In the genomic region with DNA sequence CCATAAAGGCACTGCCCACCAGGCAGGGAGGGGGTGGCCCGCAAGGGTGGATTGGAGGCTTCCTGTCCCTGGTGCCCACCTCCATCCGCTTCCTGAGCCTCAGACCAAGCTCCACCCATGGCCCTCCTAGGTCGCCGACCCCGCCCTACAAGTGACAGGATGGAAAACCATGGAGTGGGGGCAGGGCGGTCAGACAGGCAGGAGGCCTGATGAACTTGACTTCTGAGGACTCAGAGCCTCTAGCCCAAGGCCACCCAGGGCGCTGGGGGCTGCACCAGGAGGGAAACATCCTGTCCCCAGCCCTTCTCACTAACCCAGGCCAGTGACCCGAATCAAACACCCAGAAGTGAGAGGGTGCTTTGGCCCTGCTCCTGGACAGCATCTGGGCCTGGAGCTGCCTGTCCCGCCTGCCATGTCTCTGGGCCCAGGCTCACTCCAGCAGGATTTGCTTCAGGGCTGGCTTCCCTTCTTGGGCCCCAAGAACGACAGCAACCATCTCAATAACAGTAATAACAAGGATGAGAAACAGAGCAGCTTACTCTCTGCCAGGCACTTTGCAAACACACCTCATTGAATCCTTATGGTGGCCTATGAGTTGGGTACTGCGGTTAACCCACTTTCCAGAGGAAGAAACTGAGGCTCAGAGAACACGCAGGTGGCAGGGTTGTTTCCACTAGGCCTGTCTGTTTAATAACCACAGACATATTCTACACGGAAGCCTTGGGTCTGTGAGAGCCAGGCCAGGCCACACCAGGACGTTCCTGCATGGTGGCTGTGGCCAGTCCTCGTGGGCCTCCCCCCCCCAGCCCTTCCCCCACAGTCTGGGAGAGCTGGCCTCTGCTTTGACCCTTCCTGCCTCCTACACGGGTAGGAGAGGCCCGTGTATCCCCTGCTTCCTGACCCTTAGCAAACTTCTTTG, we compare ENCODE assay signal across 1 cellular context.
A peak's percentile ranks its signal among the peaks of the same experiment; 100 is the strongest.
TF ChIP-seq lines count a peak whose summit lies in the region.

No MANE protein-coding gene starts in this region.

TF ChIP-seq in K562, 482 proteins besides CTCF, POLR2A, EP300 and RAD21 (continued from another document and continues in another):
- TF ChIP-seq, protein P1, sequence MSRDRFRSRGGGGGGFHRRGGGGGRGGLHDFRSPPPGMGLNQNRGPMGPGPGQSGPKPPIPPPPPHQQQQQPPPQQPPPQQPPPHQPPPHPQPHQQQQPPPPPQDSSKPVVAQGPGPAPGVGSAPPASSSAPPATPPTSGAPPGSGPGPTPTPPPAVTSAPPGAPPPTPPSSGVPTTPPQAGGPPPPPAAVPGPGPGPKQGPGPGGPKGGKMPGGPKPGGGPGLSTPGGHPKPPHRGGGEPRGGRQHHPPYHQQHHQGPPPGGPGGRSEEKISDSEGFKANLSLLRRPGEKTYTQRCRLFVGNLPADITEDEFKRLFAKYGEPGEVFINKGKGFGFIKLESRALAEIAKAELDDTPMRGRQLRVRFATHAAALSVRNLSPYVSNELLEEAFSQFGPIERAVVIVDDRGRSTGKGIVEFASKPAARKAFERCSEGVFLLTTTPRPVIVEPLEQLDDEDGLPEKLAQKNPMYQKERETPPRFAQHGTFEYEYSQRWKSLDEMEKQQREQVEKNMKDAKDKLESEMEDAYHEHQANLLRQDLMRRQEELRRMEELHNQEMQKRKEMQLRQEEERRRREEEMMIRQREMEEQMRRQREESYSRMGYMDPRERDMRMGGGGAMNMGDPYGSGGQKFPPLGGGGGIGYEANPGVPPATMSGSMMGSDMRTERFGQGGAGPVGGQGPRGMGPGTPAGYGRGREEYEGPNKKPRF (IDR thresholded peaks at IDR 0.05; ENCODE audit: low read depth, low read length), result no peak
- TF ChIP-seq LCOR (CRISPR knock-in tag; IDR thresholded peaks at IDR 0.05), result no peak
- TF ChIP-seq RBM15 (IDR thresholded peaks at IDR 0.05; ENCODE audit: insufficient read depth, low read length), result no peak
- TF ChIP-seq SRSF1 (IDR thresholded peaks at IDR 0.05; ENCODE audit: low read depth, low read length), result no peak
- TF ChIP-seq TCF7L2 (IDR thresholded peaks at IDR 0.05; ENCODE audit: low read depth, low read length), result no peak
- TF ChIP-seq, protein P2, sequence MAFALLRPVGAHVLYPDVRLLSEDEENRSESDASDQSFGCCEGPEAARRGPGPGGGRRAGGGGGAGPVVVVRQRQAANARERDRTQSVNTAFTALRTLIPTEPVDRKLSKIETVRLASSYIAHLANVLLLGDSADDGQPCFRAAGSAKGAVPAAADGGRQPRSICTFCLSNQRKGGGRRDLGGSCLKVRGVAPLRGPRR (CRISPR knock-in tag; IDR thresholded peaks at IDR 0.05), result no peak
- no peak for TF ChIP-seq EGR1 (conservative IDR thresholded peaks at IDR 0.05)
- no peak for TF ChIP-seq MAFK (IDR thresholded peaks at IDR 0.05; ENCODE audit: low read length)
- no peak for TF ChIP-seq ZNF445 (CRISPR knock-in tag; IDR thresholded peaks at IDR 0.05; ENCODE audit: low read depth)
- no peak for TF ChIP-seq ZNF589 (CRISPR knock-in tag; IDR thresholded peaks at IDR 0.05; ENCODE audit: low read depth)
- no peak for TF ChIP-seq ZNF584 (CRISPR knock-in tag; IDR thresholded peaks at IDR 0.05; ENCODE audit: low read depth)
- TF ChIP-seq, protein P3, sequence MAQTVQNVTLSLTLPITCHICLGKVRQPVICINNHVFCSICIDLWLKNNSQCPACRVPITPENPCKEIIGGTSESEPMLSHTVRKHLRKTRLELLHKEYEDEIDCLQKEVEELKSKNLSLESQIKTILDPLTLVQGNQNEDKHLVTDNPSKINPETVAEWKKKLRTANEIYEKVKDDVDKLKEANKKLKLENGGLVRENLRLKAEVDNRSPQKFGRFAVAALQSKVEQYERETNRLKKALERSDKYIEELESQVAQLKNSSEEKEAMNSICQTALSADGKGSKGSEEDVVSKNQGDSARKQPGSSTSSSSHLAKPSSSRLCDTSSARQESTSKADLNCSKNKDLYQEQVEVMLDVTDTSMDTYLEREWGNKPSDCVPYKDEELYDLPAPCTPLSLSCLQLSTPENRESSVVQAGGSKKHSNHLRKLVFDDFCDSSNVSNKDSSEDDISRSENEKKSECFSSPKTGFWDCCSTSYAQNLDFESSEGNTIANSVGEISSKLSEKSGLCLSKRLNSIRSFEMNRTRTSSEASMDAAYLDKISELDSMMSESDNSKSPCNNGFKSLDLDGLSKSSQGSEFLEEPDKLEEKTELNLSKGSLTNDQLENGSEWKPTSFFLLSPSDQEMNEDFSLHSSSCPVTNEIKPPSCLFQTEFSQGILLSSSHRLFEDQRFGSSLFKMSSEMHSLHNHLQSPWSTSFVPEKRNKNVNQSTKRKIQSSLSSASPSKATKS (CRISPR knock-in tag; IDR thresholded peaks at IDR 0.05), result no peak
- TF ChIP-seq, protein P4, sequence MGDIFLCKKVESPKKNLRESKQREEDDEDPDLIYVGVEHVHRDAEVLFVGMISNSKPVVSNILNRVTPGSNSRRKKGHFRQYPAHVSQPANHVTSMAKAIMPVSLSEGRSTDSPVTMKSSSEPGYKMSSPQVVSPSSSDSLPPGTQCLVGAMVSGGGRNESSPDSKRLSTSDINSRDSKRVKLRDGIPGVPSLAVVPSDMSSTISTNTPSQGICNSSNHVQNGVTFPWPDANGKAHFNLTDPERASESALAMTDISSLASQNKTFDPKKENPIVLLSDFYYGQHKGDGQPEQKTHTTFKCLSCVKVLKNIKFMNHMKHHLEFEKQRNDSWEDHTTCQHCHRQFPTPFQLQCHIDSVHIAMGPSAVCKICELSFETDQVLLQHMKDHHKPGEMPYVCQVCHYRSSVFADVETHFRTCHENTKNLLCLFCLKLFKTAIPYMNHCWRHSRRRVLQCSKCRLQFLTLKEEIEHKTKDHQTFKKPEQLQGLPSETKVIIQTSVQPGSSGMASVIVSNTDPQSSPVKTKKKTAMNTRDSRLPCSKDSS (IDR thresholded peaks at IDR 0.05; ENCODE audit: low read depth, partially characterized antibody), result no peak
- peak; percentile 61; the same call in 1 of the 2 replicates for TF ChIP-seq FOXP1 (CRISPR knock-in tag; IDR thresholded peaks at IDR 0.05)
- no peak for TF ChIP-seq GATAD2A (IDR thresholded peaks at IDR 0.05)
- no peak for TF ChIP-seq PRMT5 (CRISPR knock-in tag; IDR thresholded peaks at IDR 0.05)
- TF ChIP-seq CREBBP (IDR thresholded peaks at IDR 0.05; ENCODE audit: low read depth, low read length), result no peak
- no peak for TF ChIP-seq PPARD (CRISPR knock-in tag; IDR thresholded peaks at IDR 0.05)
- no peak for TF ChIP-seq ZNF707 (CRISPR knock-in tag; conservative IDR thresholded peaks at IDR 0.05)
- no peak for TF ChIP-seq HOXB6 (CRISPR knock-in tag; IDR thresholded peaks at IDR 0.05; ENCODE audit: borderline replicate concordance)
- TF ChIP-seq KDM2B (CRISPR knock-in tag; IDR thresholded peaks at IDR 0.05), result no peak
- no peak for TF ChIP-seq SMARCC2 (IDR thresholded peaks at IDR 0.05; ENCODE audit: low read depth)
- TF ChIP-seq CCNT2 (IDR thresholded peaks at IDR 0.05; ENCODE audit: borderline replicate concordance, extremely low read depth, insufficient read length, low read depth, low read length), result peak; percentile 35
- no peak for TF ChIP-seq SAFB2 (IDR thresholded peaks at IDR 0.05; ENCODE audit: borderline replicate concordance, low read depth, low read length, severe bottlenecking)
- TF ChIP-seq, protein P5, sequence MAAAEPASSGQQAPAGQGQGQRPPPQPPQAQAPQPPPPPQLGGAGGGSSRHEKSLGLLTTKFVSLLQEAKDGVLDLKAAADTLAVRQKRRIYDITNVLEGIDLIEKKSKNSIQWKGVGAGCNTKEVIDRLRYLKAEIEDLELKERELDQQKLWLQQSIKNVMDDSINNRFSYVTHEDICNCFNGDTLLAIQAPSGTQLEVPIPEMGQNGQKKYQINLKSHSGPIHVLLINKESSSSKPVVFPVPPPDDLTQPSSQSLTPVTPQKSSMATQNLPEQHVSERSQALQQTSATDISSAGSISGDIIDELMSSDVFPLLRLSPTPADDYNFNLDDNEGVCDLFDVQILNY (CRISPR knock-in tag; IDR thresholded peaks at IDR 0.05), result no peak
- TF ChIP-seq, protein P6, sequence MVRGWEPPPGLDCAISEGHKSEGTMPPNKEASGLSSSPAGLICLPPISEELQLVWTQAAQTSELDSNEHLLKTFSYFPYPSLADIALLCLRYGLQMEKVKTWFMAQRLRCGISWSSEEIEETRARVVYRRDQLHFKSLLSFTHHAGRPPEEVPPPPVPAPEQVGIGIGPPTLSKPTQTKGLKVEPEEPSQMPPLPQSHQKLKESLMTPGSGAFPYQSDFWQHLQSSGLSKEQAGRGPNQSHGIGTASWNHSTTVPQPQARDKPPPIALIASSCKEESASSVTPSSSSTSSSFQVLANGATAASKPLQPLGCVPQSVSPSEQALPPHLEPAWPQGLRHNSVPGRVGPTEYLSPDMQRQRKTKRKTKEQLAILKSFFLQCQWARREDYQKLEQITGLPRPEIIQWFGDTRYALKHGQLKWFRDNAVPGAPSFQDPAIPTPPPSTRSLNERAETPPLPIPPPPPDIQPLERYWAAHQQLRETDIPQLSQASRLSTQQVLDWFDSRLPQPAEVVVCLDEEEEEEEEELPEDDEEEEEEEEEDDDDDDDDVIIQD (CRISPR knock-in tag; IDR thresholded peaks at IDR 0.05), result no peak
- TF ChIP-seq, protein P7, sequence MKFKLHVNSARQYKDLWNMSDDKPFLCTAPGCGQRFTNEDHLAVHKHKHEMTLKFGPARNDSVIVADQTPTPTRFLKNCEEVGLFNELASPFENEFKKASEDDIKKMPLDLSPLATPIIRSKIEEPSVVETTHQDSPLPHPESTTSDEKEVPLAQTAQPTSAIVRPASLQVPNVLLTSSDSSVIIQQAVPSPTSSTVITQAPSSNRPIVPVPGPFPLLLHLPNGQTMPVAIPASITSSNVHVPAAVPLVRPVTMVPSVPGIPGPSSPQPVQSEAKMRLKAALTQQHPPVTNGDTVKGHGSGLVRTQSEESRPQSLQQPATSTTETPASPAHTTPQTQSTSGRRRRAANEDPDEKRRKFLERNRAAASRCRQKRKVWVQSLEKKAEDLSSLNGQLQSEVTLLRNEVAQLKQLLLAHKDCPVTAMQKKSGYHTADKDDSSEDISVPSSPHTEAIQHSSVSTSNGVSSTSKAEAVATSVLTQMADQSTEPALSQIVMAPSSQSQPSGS (CRISPR knock-in tag; IDR thresholded peaks at IDR 0.05), result no peak
- no peak for TF ChIP-seq NFE2 (IDR thresholded peaks at IDR 0.05; ENCODE audit: low read depth)
- TF ChIP-seq PTRF (tag; IDR thresholded peaks at IDR 0.05), result no peak
- TF ChIP-seq ZNF146 (CRISPR knock-in tag; IDR thresholded peaks at IDR 0.05; ENCODE audit: unreplicated experiment), result no peak
- TF ChIP-seq KDM5B (IDR thresholded peaks at IDR 0.05; ENCODE audit: insufficient replicate concordance, low read depth, low read length), result no peak
- TF ChIP-seq, protein P8, sequence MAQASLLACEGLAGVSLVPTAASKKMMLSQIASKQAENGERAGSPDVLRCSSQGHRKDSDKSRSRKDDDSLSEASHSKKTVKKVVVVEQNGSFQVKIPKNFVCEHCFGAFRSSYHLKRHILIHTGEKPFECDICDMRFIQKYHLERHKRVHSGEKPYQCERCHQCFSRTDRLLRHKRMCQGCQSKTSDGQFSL (CRISPR knock-in tag; IDR thresholded peaks at IDR 0.05), result peak; percentile 94
- TF ChIP-seq, protein P8 (tag; IDR thresholded peaks at IDR 0.05), result peak in 1 of 2 experiments; percentile 77; a peak in 2 of 4 replicates
- TF ChIP-seq, protein P9, sequence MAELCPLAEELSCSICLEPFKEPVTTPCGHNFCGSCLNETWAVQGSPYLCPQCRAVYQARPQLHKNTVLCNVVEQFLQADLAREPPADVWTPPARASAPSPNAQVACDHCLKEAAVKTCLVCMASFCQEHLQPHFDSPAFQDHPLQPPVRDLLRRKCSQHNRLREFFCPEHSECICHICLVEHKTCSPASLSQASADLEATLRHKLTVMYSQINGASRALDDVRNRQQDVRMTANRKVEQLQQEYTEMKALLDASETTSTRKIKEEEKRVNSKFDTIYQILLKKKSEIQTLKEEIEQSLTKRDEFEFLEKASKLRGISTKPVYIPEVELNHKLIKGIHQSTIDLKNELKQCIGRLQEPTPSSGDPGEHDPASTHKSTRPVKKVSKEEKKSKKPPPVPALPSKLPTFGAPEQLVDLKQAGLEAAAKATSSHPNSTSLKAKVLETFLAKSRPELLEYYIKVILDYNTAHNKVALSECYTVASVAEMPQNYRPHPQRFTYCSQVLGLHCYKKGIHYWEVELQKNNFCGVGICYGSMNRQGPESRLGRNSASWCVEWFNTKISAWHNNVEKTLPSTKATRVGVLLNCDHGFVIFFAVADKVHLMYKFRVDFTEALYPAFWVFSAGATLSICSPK (IDR thresholded peaks at IDR 0.05; ENCODE audit: borderline replicate concordance), result no peak
- TF ChIP-seq SIN3B (IDR thresholded peaks at IDR 0.05; ENCODE audit: low read depth), result no peak
- TF ChIP-seq SAFB (IDR thresholded peaks at IDR 0.05; ENCODE audit: borderline replicate concordance, low read depth, low read length), result no peak
- TF ChIP-seq RNF2 (IDR thresholded peaks at IDR 0.05), result peak; percentile 87; the same call in 1 of the 2 replicates
